In genomic region chr9:9846538-9846937, GRCh38 we compare ENCODE assay signal across 12 cellular contexts.
DNase-seq lines count a peak whose midpoint lies in the region; ATAC-seq and TF ChIP-seq lines count a peak whose summit lies in the region.
"Had no signal": no experiment of that assay in that cellular context is flagged by ENCODE, and none has a peak within 500 bp of the region (broad histone marks: within the 10 kb centered on the region; RNA-seq: fewer than 3 reads in every experiment).

No MANE protein-coding gene starts in this region.

- H4K20me1 ChIP-seq in osteoblast (ENCODE audit: insufficient read depth, low read length): no peaks in the 10 kb centered on the region

- in situ Hi-C loops in ACHN (cut with HindIII; ENCODE audit: low pct_ligation_motif_present, low pct_unique_long_range_greater_than_20kb, low sequenced_read_pairs): no loop called here

- H3K4me1 ChIP-seq in osteoblast (ENCODE audit: insufficient read depth, low read length): no peaks in the 10 kb centered on the region

- no peaks in the 10 kb centered on the region for H3K79me2 ChIP-seq in osteoblast (ENCODE audit: insufficient read depth, low read length)

- no peak for TF ChIP-seq CTCF in osteoblast (IDR thresholded peaks at IDR 0.05; ENCODE audit: extremely low read depth, low read depth, low read length)

- ATAC-seq in GM19025 (IDR thresholded peaks at IDR 0.05; ENCODE audit: low read depth, unreplicated experiment) (peak; percentile 85), HG02642 (IDR thresholded peaks at IDR 0.05; ENCODE audit: poor library complexity, unreplicated experiment) (peak; percentile 80), HG03469 (IDR thresholded peaks at IDR 0.05; ENCODE audit: unreplicated experiment) (peak; percentile 43)

- no peak overlapping the region for H2AFZ ChIP-seq in osteoblast (ENCODE audit: low read length)

- H3K4me2 ChIP-seq in osteoblast (ENCODE audit: insufficient read depth, low read length): no peak overlapping the region

- H3K27ac ChIP-seq in osteoblast (ENCODE audit: low read depth, low read length): no peak overlapping the region

- H3K27me3 ChIP-seq in osteoblast (ENCODE audit: insufficient read depth, low read length): no peaks in the 10 kb centered on the region
- H3K27me3 ChIP-seq: spleen had no signal

- no peaks in the 10 kb centered on the region for H3K36me3 ChIP-seq in osteoblast (ENCODE audit: insufficient read depth, low read length)
- H3K36me3 ChIP-seq: spleen had no signal

- H3K9me3 ChIP-seq in osteoblast (ENCODE audit: low read depth, low read length): no peaks in the 10 kb centered on the region
- H3K9me3 ChIP-seq: spleen had no signal

- DNase-seq in ACHN (peak; percentile 7), osteoblast (ENCODE audit: insufficient read length, low spot score, missing footprints) (no peak), HuH-7 (ENCODE audit: low spot score) (no peak), T1000 (lab: John Stamatoyannopoulos, UW) (no peak), SHP77 treated with DMSO at 0.1 percent for 48 hours (lab: John Stamatoyannopoulos, UW) (no peak)
- DNase-seq: activated T-cell treated with anti-CD3 and anti-CD28 coated beads, Interleukin-2, amount 50 U/mL, for 48 hours; NCI-H69; spleen; stimulated activated naive CD4-positive, alpha-beta T cell treated with Interleukin-2 at 50 U/mL for 16 hours had no signal

- no peak overlapping the region for H3K4me3 ChIP-seq in osteoblast (ENCODE audit: insufficient read depth, low read length)
- H3K4me3 ChIP-seq: spleen had no signal
